In genomic region chr16:83887564-83887963, GRCh38 we compare ENCODE assay signal across 17 cellular contexts.
"Had no signal": no experiment of that assay in that cellular context is flagged by ENCODE, and none has a peak within 500 bp of the region (broad histone marks: within the 10 kb centered on the region; RNA-seq: fewer than 3 reads in every experiment).

No MANE protein-coding gene starts in this region.

- DNase-seq: activated CD4-positive, alpha-beta T cell treated with anti-CD3 and anti-CD28 coated beads for 1 hour; activated CD4-positive, alpha-beta T cell treated with anti-CD3 and anti-CD28 coated beads, Interleukin-2, amount 50 U/mL, for 48 hours; activated naive CD4-positive, alpha-beta T cell treated with anti-CD3 and anti-CD28 coated beads, Interleukin-2, amount 10 ng/mL, durations not matched to agents 7 days and 5 days; erythroblast; ovary; retina; stimulated activated CD4-positive, alpha-beta T cell treated with anti-CD3 and anti-CD28 coated beads, Interleukin-15, amount 100 ng/mL, for 24 hours; stimulated activated CD4-positive, alpha-beta T cell treated with anti-CD3 and anti-CD28 coated beads, Interleukin-4, amount 100 ng/mL, for 1 hour; stimulated activated naive B cell treated with anti-CD40 and anti-IgM and Interleukin-4, amounts not matched to agents 10 μg/mL and 1 μg/mL and 100 μg/mL, for 72 hours had no signal

- ATAC-seq: activated T-helper 17 cell treated with anti-CD3 and anti-CD28 coated beads, Interleukin-2, amount 50 U/mL, for 72 hours; left lobe of liver; natural killer cell treated with Interleukin-12 subunit alpha and Interleukin-12 subunit beta and Interleukin-15 and Interleukin-18, amount 100 ng/mL, for 72 hours; SK-N-SH treated with all-trans-retinoic acid at 6 μM for 48 hours; stimulated activated naive B cell treated with anti-CD40 and anti-IgM and Interleukin-4, amounts not matched to agents 10 μg/mL and 1 μg/mL and 100 μg/mL, for 72 hours had no signal

- H3K27me3 ChIP-seq: ascending aorta, ovary, transverse colon had no signal

- H3K4me3 ChIP-seq: ascending aorta, ovary, skin epidermis, transverse colon had no signal

- H3K36me3 ChIP-seq: ascending aorta, ovary, transverse colon had no signal

- H3K9me3 ChIP-seq: ovary had no signal

- H3K27ac ChIP-seq: ascending aorta, ovary, transverse colon, VCaP had no signal

- H3K4me1 ChIP-seq: ascending aorta, transverse colon had no signal
